Comparison of ENCODE assay signal across 29 cellular contexts in genomic region chr7:111067682-111068081, GRCh38. TPM values are rescaled to one million over a fixed set of nuclear protein-coding genes. Genes with fewer than 3 reads are reported as not detected.
"Had no signal": no experiment of that assay in that cellular context is flagged by ENCODE, and none has a peak within 500 bp of the region (broad histone marks: within the 10 kb centered on the region; RNA-seq: fewer than 3 reads in every experiment).

No MANE protein-coding gene starts in this region.

- ATAC-seq: effector memory CD8-positive, alpha-beta T cell; esophagus mucosa; foreskin keratinocyte; gastrocnemius medialis; gastroesophageal sphincter; heart left ventricle; heart right ventricle had no signal

- H3K4me3 ChIP-seq: colonic mucosa, coronary artery, dorsolateral prefrontal cortex, esophagus muscularis mucosa, esophagus squamous epithelium, gastrocnemius medialis, gastroesophageal sphincter, heart left ventricle, heart right ventricle had no signal

- H3K27ac ChIP-seq: colonic mucosa, coronary artery, dorsolateral prefrontal cortex, epithelial cell of prostate, esophagus muscularis mucosa, esophagus squamous epithelium, foreskin keratinocyte, gastrocnemius medialis, gastroesophageal sphincter, heart right ventricle had no signal

- H3K4me3 Mint-ChIP-seq: dendritic cell treated with granulocyte-macrophage colony-stimulating factor and Interleukin-4, amounts not matched to agents 40 ng/mL and 50 ng/mL, for 4 days; effector memory CD8-positive, alpha-beta T cell; endodermal cell had no signal

- FAIRE-seq: colon, endometrium, endothelial cell of umbilical vein, frontal cortex had no signal

- H3K4me1 ChIP-seq: colonic mucosa, esophagus squamous epithelium, foreskin keratinocyte had no signal

- H3K9me3 ChIP-seq: colonic mucosa, esophagus muscularis mucosa, gastrocnemius medialis had no signal

- H3K27me3 ChIP-seq: colonic mucosa, dorsolateral prefrontal cortex, esophagus muscularis mucosa, esophagus squamous epithelium, foreskin keratinocyte, gastrocnemius medialis, gastroesophageal sphincter, heart left ventricle, heart right ventricle had no signal

- H3K4me1 Mint-ChIP-seq: endodermal cell had no signal

- H3K27me3 Mint-ChIP-seq: dendritic cell treated with granulocyte-macrophage colony-stimulating factor and Interleukin-4, amounts not matched to agents 40 ng/mL and 50 ng/mL, for 4 days; effector memory CD8-positive, alpha-beta T cell had no signal

- H3K27ac Mint-ChIP-seq: dendritic cell treated with granulocyte-macrophage colony-stimulating factor and Interleukin-4, amounts not matched to agents 40 ng/mL and 50 ng/mL, for 4 days; effector memory CD8-positive, alpha-beta T cell; endodermal cell had no signal

- H3K36me3 ChIP-seq: colonic mucosa, esophagus muscularis mucosa, esophagus squamous epithelium, gastrocnemius medialis, gastroesophageal sphincter, heart left ventricle, heart right ventricle had no signal

- DNase-seq: colonic mucosa; cortex of kidney; dermis blood vessel endothelial cell; dorsolateral prefrontal cortex; effector CD4-positive, alpha-beta T cell; effector CD8-positive, alpha-beta T cell; effector memory CD4-positive, alpha-beta T cell; effector memory CD8-positive, alpha-beta T cell; endodermal cell; esophagus squamous epithelium; foreskin fibroblast; foreskin keratinocyte; foreskin melanocyte; gastrocnemius medialis; glutamatergic neuron; head of caudate nucleus; heart left ventricle; heart right ventricle had no signal

RNA-seq across cellular contexts. Expression of gene LRRN3, which starts 23.2 kb away (rescaled TPM):
- total RNA-seq: dermis blood vessel endothelial cell, endothelial cell of umbilical vein, epithelial cell of proximal tubule, esophagus mucosa, foreskin keratinocyte had no signal
- polyA plus RNA-seq: endothelial cell of umbilical vein, foreskin keratinocyte had no signal
